ENCODE assay signal across 10 cellular contexts in the genomic region with DNA sequence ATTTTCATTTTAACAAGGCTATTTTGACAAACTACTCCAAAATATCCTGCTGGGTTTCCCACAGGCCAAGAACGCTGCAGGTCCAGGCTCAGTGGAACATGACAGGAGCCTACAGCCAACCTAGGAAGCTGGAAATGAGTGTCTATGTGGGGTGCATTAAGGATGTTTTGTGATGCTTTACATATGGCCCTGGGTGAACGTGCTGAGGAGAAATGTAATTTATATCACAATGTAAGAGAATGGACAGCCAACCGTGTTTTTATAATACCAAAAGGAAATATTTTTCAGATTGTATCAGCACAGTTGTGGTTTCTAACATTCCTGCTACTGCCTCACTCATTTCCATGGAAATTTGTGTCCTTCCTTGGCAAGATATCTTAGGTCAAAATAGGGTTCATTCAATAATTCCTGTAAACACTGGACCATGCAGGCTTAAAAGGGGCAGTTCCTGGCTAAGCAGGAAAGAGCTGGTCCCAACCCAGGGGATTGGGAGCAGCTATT. TPM values are rescaled to one million over a fixed set of nuclear protein-coding genes. Genes with fewer than 3 reads are reported as not detected.
DNase-seq lines count a peak whose midpoint lies in the region; ATAC-seq, FAIRE-seq and TF ChIP-seq lines count a peak whose summit lies in the region.
"Had no signal": no experiment of that assay in that cellular context is flagged by ENCODE, and none has a peak within 500 bp of the region (broad histone marks: within the 10 kb centered on the region; RNA-seq: fewer than 3 reads in every experiment).

No MANE protein-coding gene starts in this region.

- no peak for TF ChIP-seq EP300 in stomach (IDR thresholded peaks at IDR 0.05)

- no peaks in the 10 kb centered on the region for H3K36me3 ChIP-seq in GM23338 (ENCODE audit: insufficient read depth)
- no peaks in the 10 kb centered on the region for H3K36me3 ChIP-seq in bronchial epithelial cell (ENCODE audit: control insufficient read depth, insufficient read depth, low read length)
- no peaks in the 10 kb centered on the region for H3K36me3 ChIP-seq in stomach

- no peak overlapping the region for H3K4me3 Mint-ChIP-seq in GM23338

- H3K36me3 Mint-ChIP-seq in GM23338 (ENCODE audit: low read depth): peaks cover 3% of the 10 kb centered on the region; the same call in 2 of the 3 replicates

- TF ChIP-seq POLR2A in stomach (IDR thresholded peaks at IDR 0.05): no peak

- peak overlapping the region; percentile 65; the same call in 1 of the 2 replicates for H3K27ac Mint-ChIP-seq in GM23338

- H3F3A ChIP-seq in GM23338 (replicated peaks; ENCODE audit: low read depth): no peaks in the 10 kb centered on the region

- no peaks in the 10 kb centered on the region for H3K9me3 ChIP-seq in stomach

- H3K4me1 ChIP-seq in GM23338 (ENCODE audit: insufficient read depth): 0 out of 2 replicates have a peak, but pooled peaks cover 1% of the 10 kb centered on the region
- H3K4me1 ChIP-seq in stomach: peaks cover 0 to 8% (median 3%) of the 10 kb centered on the region in 4 donors

- 0 out of 2 replicates have a peak, but pooled peaks cover 7% of the 10 kb centered on the region for H3K9me2 ChIP-seq in GM23338 (ENCODE audit: insufficient read depth)

- 39 to 70% (median 60%) methylated on average over 3 of the region's 3 CpGs for WGBS in stomach, 5 donors

- FAIRE-seq in bronchial epithelial cell (lab: Jason Lieb, UNC): no peak

- H3K4me3 ChIP-seq in GM23338 (no peak overlapping the region), bronchial epithelial cell (ENCODE audit: low read depth, low read length) (no peak overlapping the region), stomach (no peak overlapping the region)

- no peak for DNase-seq in GM23338 (ENCODE audit: low spot score)
- peak; percentile 72 for DNase-seq in bronchial epithelial cell (ENCODE audit: low read depth)
- DNase-seq in iris pigment epithelial cell (ENCODE audit: low read depth): peak; percentile 72
- no peak for DNase-seq in stomach
- no peak for DNase-seq in NCI-H1694 treated with DMSO at 0.1 percent for 48 hours (lab: John Stamatoyannopoulos, UW)
- no peak for DNase-seq in NCI-H524 treated with DMSO at 0.1 percent for 48 hours (lab: John Stamatoyannopoulos, UW)
- no peak for DNase-seq in activated gamma-delta T cell (lab: John Stamatoyannopoulos, UW)
- no peak for DNase-seq in DMS 273 (lab: John Stamatoyannopoulos, UW; ENCODE audit: unreplicated experiment)
- DNase-seq: Calu3, NCI-H2171 had no signal

- no peak overlapping the region for H3K4me2 ChIP-seq in GM23338

- TF ChIP-seq CTCF in GM23338 (conservative IDR thresholded peaks at IDR 0.05; ENCODE audit: low read depth in 2 of 2): no peak
- no peak for TF ChIP-seq CTCF in bronchial epithelial cell (IDR thresholded peaks at IDR 0.05; ENCODE audit: insufficient read depth, low read length, severe bottlenecking)
- no peak for TF ChIP-seq CTCF in stomach (IDR thresholded peaks at IDR 0.05)

- H3K27me3 ChIP-seq in GM23338 (ENCODE audit: insufficient read depth) (no peaks in the 10 kb centered on the region), bronchial epithelial cell (ENCODE audit: control insufficient read depth, insufficient read depth, low read length) (no peaks in the 10 kb centered on the region), stomach (no peaks in the 10 kb centered on the region)

- no peaks in the 10 kb centered on the region for H4K20me1 ChIP-seq in GM23338 (replicated peaks; ENCODE audit: insufficient read depth)

- H3K4me1 Mint-ChIP-seq in GM23338: peaks cover 9% of the 10 kb centered on the region

- no peak overlapping the region for H2AFZ ChIP-seq in GM23338

- no peak for ATAC-seq in GM23338

- H3K79me2 ChIP-seq in GM23338 (replicated peaks; ENCODE audit: insufficient read depth): no peaks in the 10 kb centered on the region

- intact Hi-C loops in stomach (cut with DNase I; ENCODE audit: low total_unique reads): no loop called here

- peaks cover 4% of the 10 kb centered on the region; the same call in 2 of the 3 replicates for H3K9me3 Mint-ChIP-seq in GM23338

- H3K27ac ChIP-seq in GM23338 (ENCODE audit: low read depth): no peak overlapping the region
- H3K27ac ChIP-seq in stomach: peak overlapping the region in 4 of 5 donors; percentile 11 to 65 (median 56)

- H3K27me3 Mint-ChIP-seq in GM23338 (ENCODE audit: insufficient read depth, low read depth, poor library complexity): no peaks in the 10 kb centered on the region

TF ChIP-seq in GM23338, 12 proteins besides CTCF, POLR2A, EP300 and RAD21 (continues in another document):
- TF ChIP-seq ZNF114 (CRISPR knock-in tag; IDR thresholded peaks at IDR 0.05): no peak
- TF ChIP-seq ZNF331 (CRISPR knock-in tag; IDR thresholded peaks at IDR 0.05; ENCODE audit: low read depth): no peak
- no peak for TF ChIP-seq NANOG (IDR thresholded peaks at IDR 0.05; ENCODE audit: borderline replicate concordance)
- no peak for TF ChIP-seq REST (IDR thresholded peaks at IDR 0.05; ENCODE audit: unreplicated experiment)

RNA-seq across cellular contexts. Expression of gene ST8SIA1, which starts 51.5 kb away (rescaled TPM):
- total RNA-seq in GM23338 (2014; rRNA removed; shearing (Covaris generic)): 4.2 and 5.1 TPM in 2 replicates
- 2.1 and 2.5 TPM in 2 replicates for polyA plus RNA-seq in GM23338 (2016; fragmentation: Nextera tagmentation; extraction: Ambion mirVana)
- under 0.01 and 0.13 TPM in 2 replicates for total RNA-seq in bronchial epithelial cell
- total RNA-seq in stomach: 1 to 10 TPM in 4 of 5 donors, under 1 TPM in 1; 0.29 to 5.0 (median 1.8) TPM
- polyA plus RNA-seq in stomach: 1 to 10 TPM; 2.0 to 2.6 (median 2.4) TPM
- total RNA-seq: Calu3 had no signal

Comparison
In these comparisons a context has a peak if more than half of its experiments do, and no peak if none do; other contexts are left out.
1. DNase-seq: peak in bronchial epithelial cell (single experiment) and iris pigment epithelial cell (single experiment); none in GM23338 (single experiment), stomach (single experiment), NCI-H1694 treated with DMSO at 0.1 percent for 48 hours (single experiment), NCI-H524 treated with DMSO at 0.1 percent for 48 hours (single experiment), activated gamma-delta T cell (single experiment) and DMS 273 (single experiment).